23 cellular contexts compared by ENCODE assay signal in genomic region chr22:17366329-17366728, GRCh38. TPM values are rescaled to one million over a fixed set of nuclear protein-coding genes. Genes with fewer than 3 reads are reported as not detected.
DNase-seq lines count a peak whose midpoint lies in the region; ATAC-seq and TF ChIP-seq lines count a peak whose summit lies in the region.
"Had no signal": no experiment of that assay in that cellular context is flagged by ENCODE, and none has a peak within 500 bp of the region (broad histone marks: within the 10 kb centered on the region; RNA-seq: fewer than 3 reads in every experiment).

No MANE protein-coding gene starts in this region.

- no peak overlapping the region for H2BK12ac ChIP-seq in trophoblast cell (ENCODE audit: low read length)

- H3K27me3 ChIP-seq in OCI-LY3 (ENCODE audit: low read depth, low read length) (no peaks in the 10 kb centered on the region), iPS-18a (ENCODE audit: control insufficient read depth, insufficient read depth, low read length) (no peaks in the 10 kb centered on the region), trophoblast cell (ENCODE audit: insufficient read depth, low read length) (no peaks in the 10 kb centered on the region), BE2C (peaks cover 48% of the 10 kb centered on the region)
- H3K27me3 ChIP-seq: thyroid gland had no signal

- no peaks in the 10 kb centered on the region for H3K36me3 Mint-ChIP-seq in stimulated activated memory B cell treated with anti-CD40 and anti-IgM and Interleukin-4, amounts not matched to agents 10 μg/mL and 1 μg/mL and 100 μg/mL, for 72 hours

- no peak overlapping the region for H3K18ac ChIP-seq in trophoblast cell (ENCODE audit: low read length)

- H3K27ac ChIP-seq in OCI-LY3 (ENCODE audit: low read length): no peak overlapping the region
- peak overlapping the region; percentile 49 for H3K27ac ChIP-seq in iPS-18a (ENCODE audit: low read length)
- H3K27ac ChIP-seq in trophoblast cell (ENCODE audit: low read depth, low read length): no peak overlapping the region
- H3K27ac ChIP-seq: epithelial cell of prostate, lower lobe of right lung, neutrophil, Peyer's patch, thyroid gland had no signal

- no peak overlapping the region for H2BK5ac ChIP-seq in trophoblast cell (ENCODE audit: low read depth, low read length, poor library complexity)

- H2AFZ ChIP-seq in OCI-LY3 (ENCODE audit: low read depth, low read length) (peak overlapping the region; percentile 98), trophoblast cell (ENCODE audit: insufficient read depth, low read length, poor library complexity) (no peak overlapping the region)

- no peak overlapping the region for H3K23ac ChIP-seq in trophoblast cell (ENCODE audit: low read length)

- H3K4me1 ChIP-seq in ES-I3 (ENCODE audit: insufficient read depth, low read length) (peaks cover 5% of the 10 kb centered on the region), OCI-LY3 (ENCODE audit: low read length) (peaks cover 9% of the 10 kb centered on the region), iPS-18a (ENCODE audit: control insufficient read depth, low read depth, low read length) (peaks cover 21% of the 10 kb centered on the region), trophoblast cell (ENCODE audit: control insufficient read depth in 1 of 2, insufficient read depth in 2 of 2, low read length in 2 of 2) (peaks cover 2 to 7% of the 10 kb centered on the region in 2 experiments), BE2C (no peaks in the 10 kb centered on the region)

- H4K8ac ChIP-seq in trophoblast cell (ENCODE audit: low read depth, low read length): no peak overlapping the region

- no peaks in the 10 kb centered on the region for H3K9me3 Mint-ChIP-seq in stimulated activated memory B cell treated with anti-CD40 and anti-IgM and Interleukin-4, amounts not matched to agents 10 μg/mL and 1 μg/mL and 100 μg/mL, for 72 hours
- H3K9me3 Mint-ChIP-seq: activated B cell treated with CpG ODN at 0.5 μM for 24 hours; activated naive CD4-positive, alpha-beta T cell treated with anti-CD3 and anti-CD28 coated beads for 36 hours; stimulated activated naive CD8-positive, alpha-beta T cell treated with anti-CD3 and anti-CD28 coated beads, Interleukin-15, Interleukin-2, amounts not matched to agents 100 ng/mL and 50 ng/mL, for 24 hours had no signal

- peaks cover 69% of the 10 kb centered on the region for H3K27me3 Mint-ChIP-seq in stimulated activated memory B cell treated with anti-CD40 and anti-IgM and Interleukin-4, amounts not matched to agents 10 μg/mL and 1 μg/mL and 100 μg/mL, for 72 hours

- WGBS in trophoblast cell (ENCODE audit: extremely low coverage, insufficient coverage, insufficient read length): no CpG with 5 or more reads among the region's 13 CpGs

- peaks cover 8% of the 10 kb centered on the region for H3K79me1 ChIP-seq in trophoblast cell (ENCODE audit: low read length)

- no peak overlapping the region for H3K27ac Mint-ChIP-seq in stimulated activated memory B cell treated with anti-CD40 and anti-IgM and Interleukin-4, amounts not matched to agents 10 μg/mL and 1 μg/mL and 100 μg/mL, for 72 hours
- H3K27ac Mint-ChIP-seq: activated B cell treated with CpG ODN at 0.5 μM for 24 hours; activated naive CD4-positive, alpha-beta T cell treated with anti-CD3 and anti-CD28 coated beads for 36 hours; stimulated activated naive CD8-positive, alpha-beta T cell treated with anti-CD3 and anti-CD28 coated beads, Interleukin-15, Interleukin-2, amounts not matched to agents 100 ng/mL and 50 ng/mL, for 24 hours had no signal

- H4K12ac ChIP-seq in trophoblast cell (ENCODE audit: low read depth, low read length): no peak overlapping the region

- H3K9me3 ChIP-seq in ES-I3 (ENCODE audit: control insufficient read depth, insufficient read depth, low read length): no peaks in the 10 kb centered on the region
- no peaks in the 10 kb centered on the region for H3K9me3 ChIP-seq in OCI-LY3 (ENCODE audit: insufficient read depth, low read length)
- H3K9me3 ChIP-seq in iPS-18a (ENCODE audit: control insufficient read depth, low read depth, low read length): no peaks in the 10 kb centered on the region
- H3K9me3 ChIP-seq in trophoblast cell (ENCODE audit: insufficient read depth, low read depth, low read length): no peaks in the 10 kb centered on the region
- no peaks in the 10 kb centered on the region for H3K9me3 ChIP-seq in BE2C
- H3K9me3 ChIP-seq: lower lobe of right lung, neutrophil, Peyer's patch, thyroid gland had no signal

- TF ChIP-seq CTCF in OCI-LY3 (IDR thresholded peaks at IDR 0.05; ENCODE audit: low read depth, low read length) (no peak), BE2C (IDR thresholded peaks at IDR 0.05; ENCODE audit: low read depth, low read length) (no peak)

- H3K14ac ChIP-seq in trophoblast cell (ENCODE audit: low read length): no peak overlapping the region

- H3K36me3 ChIP-seq in ES-I3 (ENCODE audit: insufficient read depth, low read length): no peaks in the 10 kb centered on the region
- H3K36me3 ChIP-seq in OCI-LY3 (replicated peaks; ENCODE audit: low read depth, low read length): no peaks in the 10 kb centered on the region
- no peaks in the 10 kb centered on the region for H3K36me3 ChIP-seq in iPS-18a (ENCODE audit: control insufficient read depth, low read depth, low read length)
- H3K36me3 ChIP-seq in trophoblast cell (ENCODE audit: control insufficient read depth in 1 of 2, insufficient read depth in 2 of 2, low read length in 2 of 2): no peaks in the 10 kb centered on the region
- H3K36me3 ChIP-seq in BE2C: no peaks in the 10 kb centered on the region
- H3K36me3 ChIP-seq: lower lobe of right lung, neutrophil, Peyer's patch, thyroid gland had no signal

- H3K79me2 ChIP-seq in OCI-LY3 (ENCODE audit: low read length) (no peaks in the 10 kb centered on the region), trophoblast cell (ENCODE audit: control insufficient read depth, insufficient read depth, low read length, poor library complexity) (peaks cover 8% of the 10 kb centered on the region)

- H4K91ac ChIP-seq in trophoblast cell (ENCODE audit: low read depth, low read length): peak overlapping the region; percentile 21

- no peak for ATAC-seq in stimulated activated memory B cell treated with anti-CD40 and anti-IgM and Interleukin-4, amounts not matched to agents 10 μg/mL and 1 μg/mL and 100 μg/mL, for 72 hours
- ATAC-seq: lower lobe of right lung had no signal

- H3K4me3 Mint-ChIP-seq in stimulated activated memory B cell treated with anti-CD40 and anti-IgM and Interleukin-4, amounts not matched to agents 10 μg/mL and 1 μg/mL and 100 μg/mL, for 72 hours: no peak overlapping the region
- H3K4me3 Mint-ChIP-seq: activated naive CD4-positive, alpha-beta T cell treated with anti-CD3 and anti-CD28 coated beads for 36 hours; stimulated activated naive CD8-positive, alpha-beta T cell treated with anti-CD3 and anti-CD28 coated beads, Interleukin-15, Interleukin-2, amounts not matched to agents 100 ng/mL and 50 ng/mL, for 24 hours had no signal

- H4K20me1 ChIP-seq in OCI-LY3 (ENCODE audit: insufficient read depth, low read length): no peaks in the 10 kb centered on the region

- no peak for DNase-seq in trophoblast cell
- no peak for DNase-seq in KG1 (lab: John Stamatoyannopoulos, UW)
- DNase-seq in BE2C: no peak
- DNase-seq: activated B cell treated with CpG ODN at 0.5 μM for 24 hours; amniotic stem cell; COR-L47; DMS79 treated with DMSO at 0.1 percent for 48 hours; kidney glomerular epithelial cell; lower lobe of right lung; NCI-H1105 treated with DMSO at 0.1 percent for 48 hours; NK-92 treated with Interleukin-12 subunit alpha and Interleukin-12 subunit beta, amount 100 ng/mL, for 24 hours; SIG-M5; thyroid gland had no signal

- H3K4me2 ChIP-seq in OCI-LY3 (ENCODE audit: low read length): peak overlapping the region; percentile 73
- H3K4me2 ChIP-seq in trophoblast cell (ENCODE audit: low read length): no peak overlapping the region

- H3K4ac ChIP-seq in trophoblast cell (ENCODE audit: low read depth, low read length): no peak overlapping the region

- peaks cover 33% of the 10 kb centered on the region for H3K4me1 Mint-ChIP-seq in stimulated activated memory B cell treated with anti-CD40 and anti-IgM and Interleukin-4, amounts not matched to agents 10 μg/mL and 1 μg/mL and 100 μg/mL, for 72 hours

- peak overlapping the region; percentile 76; the same call in 1 of the 2 replicates for H3K9ac ChIP-seq in ES-I3 (ENCODE audit: low read depth, low read length)
- H3K9ac ChIP-seq in OCI-LY3 (ENCODE audit: low read length): peak overlapping the region; percentile 14; the same call in 1 of the 2 replicates
- H3K9ac ChIP-seq in iPS-18a (ENCODE audit: low read length): no peak overlapping the region
- H3K9ac ChIP-seq in trophoblast cell (ENCODE audit: low read length): no peak overlapping the region

- H2AK5ac ChIP-seq in trophoblast cell (ENCODE audit: low read length): no peak overlapping the region

- no peak overlapping the region for H2BK120ac ChIP-seq in trophoblast cell (ENCODE audit: insufficient read depth, low read length, poor library complexity)

- peak overlapping the region; percentile 60; the same call in 1 of the 2 replicates for H3K4me3 ChIP-seq in OCI-LY3 (ENCODE audit: low read length)
- H3K4me3 ChIP-seq in iPS-18a (ENCODE audit: low read length): peak overlapping the region; percentile 88
- H3K4me3 ChIP-seq in trophoblast cell (ENCODE audit: low read depth, low read length): no peak overlapping the region
- no peak overlapping the region for H3K4me3 ChIP-seq in BE2C (ENCODE audit: low read depth, low read length)
- H3K4me3 ChIP-seq: lower lobe of right lung, Peyer's patch, thyroid gland had no signal

RNA-seq across cellular contexts. Expression of gene CECR2, which starts 2.9 kb away (rescaled TPM):
- 4.2 and 4.4 TPM in 2 replicates for polyA plus RNA-seq in trophoblast cell (2013)
- polyA plus RNA-seq in BE2C (2012; ENCODE audit: insufficient read depth, insufficient read length, low read depth): 0.66 TPM
- polyA plus RNA-seq: AG04450 had no signal

Comparison
In these comparisons a context has a peak if more than half of its experiments do, and no peak if none do; other contexts are left out.
1. H3K9ac ChIP-seq: peak in ES-I3 (single experiment) and OCI-LY3 (single experiment); none in iPS-18a (single experiment) and trophoblast cell (single experiment).
2. H3K4me3 ChIP-seq: peak in OCI-LY3 (single experiment) and iPS-18a (single experiment); none in trophoblast cell (single experiment) and BE2C (single experiment).